Comparison of ENCODE assay signal across 15 cellular contexts in the genomic region with DNA sequence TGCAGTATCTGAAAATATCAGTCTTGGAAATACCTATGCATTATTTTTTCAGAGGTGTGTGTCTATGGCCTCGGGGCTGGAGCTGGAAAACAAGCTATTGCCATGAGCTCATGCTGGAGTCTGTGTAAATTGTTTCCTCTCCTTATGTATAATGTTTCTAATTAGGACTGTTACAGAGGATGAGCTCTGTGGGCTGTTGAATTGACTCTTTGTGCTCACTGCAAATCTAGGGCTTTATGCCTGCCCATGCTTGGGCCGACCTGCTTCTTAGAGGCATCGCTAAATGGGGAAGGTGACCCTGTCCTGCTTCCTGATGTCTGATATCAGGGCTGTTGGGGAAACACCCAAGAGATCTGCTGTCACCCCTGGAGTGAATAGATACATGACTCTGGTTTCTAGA.
"Had no signal": no experiment of that assay in that cellular context is flagged by ENCODE, and none has a peak within 500 bp of the region (broad histone marks: within the 10 kb centered on the region; RNA-seq: fewer than 3 reads in every experiment).

No MANE protein-coding gene starts in this region.

- H3K4me1 Mint-ChIP-seq: endodermal cell had no signal

- ATAC-seq: left colon; naive thymus-derived CD8-positive, alpha-beta T cell; sciatic nerve; stimulated activated naive B cell treated with anti-CD40 and anti-IgM and Interleukin-4, amounts not matched to agents 10 μg/mL and 1 μg/mL and 100 μg/mL, for 72 hours; WTC11 had no signal

- H3K9me3 Mint-ChIP-seq: central memory CD8-positive, alpha-beta T cell had no signal

- H3K36me3 Mint-ChIP-seq: immature natural killer cell, WTC11 had no signal

- H3K4me3 Mint-ChIP-seq: activated CD4-positive, alpha-beta T cell treated with anti-CD3 and anti-CD28 coated beads, Interleukin-2, amount 10 ng/mL, durations not matched to agents 24 days and 14 days; central memory CD8-positive, alpha-beta T cell; endodermal cell; immature natural killer cell; naive thymus-derived CD8-positive, alpha-beta T cell; stimulated activated naive B cell treated with anti-CD40 and anti-IgM and Interleukin-4, amounts not matched to agents 10 μg/mL and 1 μg/mL and 100 μg/mL, for 72 hours; WTC11 had no signal

- H3K27ac ChIP-seq: spleen had no signal

- H3K27ac Mint-ChIP-seq: activated CD4-positive, alpha-beta T cell treated with anti-CD3 and anti-CD28 coated beads, Interleukin-2, amount 10 ng/mL, durations not matched to agents 24 days and 14 days; endodermal cell; immature natural killer cell; naive thymus-derived CD8-positive, alpha-beta T cell; stimulated activated naive B cell treated with anti-CD40 and anti-IgM and Interleukin-4, amounts not matched to agents 10 μg/mL and 1 μg/mL and 100 μg/mL, for 72 hours; WTC11 had no signal

- DNase-seq: activated CD4-positive, alpha-beta T cell treated with anti-CD3 and anti-CD28 coated beads, Interleukin-2, amount 10 ng/mL, durations not matched to agents 24 days and 14 days; activated CD8-positive, alpha-beta memory T cell treated with anti-CD3 and anti-CD28 coated beads for 24 hours; activated naive CD4-positive, alpha-beta T cell treated with Interleukin-2 at 50 U/mL for 16 hours; dermis blood vessel endothelial cell; endodermal cell; immature natural killer cell; left colon; naive thymus-derived CD8-positive, alpha-beta T cell; spleen; stimulated activated CD4-positive, alpha-beta T cell treated with anti-CD3 and anti-CD28 coated beads, Interleukin-2, amount 100 ng/mL, for 24 hours; stimulated activated naive B cell treated with anti-CD40 and anti-IgM and Interleukin-4, amounts not matched to agents 10 μg/mL and 1 μg/mL and 100 μg/mL, for 72 hours; T-helper 1 cell had no signal
